Comparison of ENCODE assay signal across 11 cellular contexts in the genomic region with DNA sequence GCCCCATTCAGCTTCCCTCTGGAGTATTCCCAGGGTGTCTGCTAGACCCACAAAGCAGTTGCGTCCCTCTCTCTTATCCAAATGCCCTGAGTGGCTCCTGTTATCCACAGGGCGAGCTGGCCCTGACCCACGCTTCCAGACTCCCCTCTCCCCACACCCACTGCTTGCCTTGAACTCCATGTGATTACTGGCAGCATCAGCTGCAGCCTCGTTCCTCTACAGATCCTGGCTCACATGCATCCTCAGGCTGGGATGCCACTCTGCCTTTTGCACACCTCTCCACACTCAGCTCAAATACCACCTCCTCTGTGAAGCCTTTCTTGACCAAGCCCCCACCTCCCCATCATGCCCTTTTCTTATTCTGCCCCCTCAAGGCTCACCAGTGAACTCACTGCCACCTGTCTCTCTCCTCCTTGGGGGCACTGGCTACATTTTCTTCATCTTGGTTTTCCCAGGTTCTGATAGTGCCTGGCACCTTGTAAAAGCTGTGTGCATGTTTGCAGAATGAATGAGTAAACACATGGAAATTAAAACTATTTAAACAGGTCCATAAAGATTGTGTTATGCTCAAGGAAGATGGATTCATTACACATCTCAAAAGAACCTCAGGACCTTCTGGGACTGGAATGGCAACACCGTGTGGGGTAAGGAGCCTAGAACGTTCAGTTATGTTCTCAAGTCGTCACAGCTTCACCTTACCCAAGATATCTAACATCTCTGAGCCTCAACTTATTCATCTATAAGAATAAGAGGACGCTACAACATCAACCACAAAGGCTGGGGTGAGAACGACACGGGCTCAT.
DNase-seq lines count a peak whose midpoint lies in the region; ATAC-seq and TF ChIP-seq lines count a peak whose summit lies in the region.
"Had no signal": no experiment of that assay in that cellular context is flagged by ENCODE, and none has a peak within 500 bp of the region (broad histone marks: within the 10 kb centered on the region; RNA-seq: fewer than 3 reads in every experiment).

No MANE protein-coding gene starts in this region.

- H3K36me3 ChIP-seq in CD4-positive, CD25-positive, alpha-beta regulatory T cell (ENCODE audit: control insufficient read depth, insufficient read depth, low read length): peaks cover under 1% of the 10 kb centered on the region

- intact Hi-C loops in activated T-helper 1 cell treated with anti-CD3 and anti-CD28 coated beads, Interleukin-12 subunit alpha, Interleukin-12 subunit beta, Interleukin-2, Interleukin-4 antibody, amounts not matched to agents 30 ng/mL and 10 ng/mL and 1 ng/mL, durations not matched to agents 14 hours and 24 hours and 36 hours (cut with micrococcal nuclease): loop anchor here (1.0 to 5.0 kb wide), 9 partner anchors 16 to 647 kb away; a partner anchor contains a TSS

- peaks cover 95% of the 10 kb centered on the region for H3K4me1 ChIP-seq in CD4-positive, CD25-positive, alpha-beta regulatory T cell (ENCODE audit: control insufficient read depth, insufficient read depth, low read length, poor library complexity, severe bottlenecking)

- H3K4me1 Mint-ChIP-seq in CD4-positive, CD25-positive, alpha-beta regulatory T cell: peaks cover 40 to 97% (median 78%) of the 10 kb centered on the region in 4 donors
- peaks cover 93% of the 10 kb centered on the region for H3K4me1 Mint-ChIP-seq in activated T-helper 1 cell treated with anti-CD3 and anti-CD28 coated beads, Interleukin-12 subunit alpha, Interleukin-12 subunit beta, Interleukin-2, Interleukin-4 antibody, amounts not matched to agents 30 ng/mL and 10 ng/mL and 1 ng/mL, durations not matched to agents 14 hours and 24 hours and 36 hours (ENCODE audit: low read depth)
- peaks cover 66 to 83% (median 80%) of the 10 kb centered on the region in 3 donors for H3K4me1 Mint-ChIP-seq in naive B cell

- no peak for TF ChIP-seq CTCF in GM12864 (IDR thresholded peaks at IDR 0.05; ENCODE audit: low read depth, low read length, missing control alignments)

- H3K4me3 ChIP-seq in CD4-positive, CD25-positive, alpha-beta regulatory T cell (ENCODE audit: low read depth, low read length): peak overlapping the region; percentile 86
- H3K4me3 ChIP-seq in GM12864 (ENCODE audit: low read depth, low read length): peak overlapping the region; percentile 44; the same call in 1 of the 2 replicates

- H3K9me3 ChIP-seq in CD4-positive, CD25-positive, alpha-beta regulatory T cell (ENCODE audit: control insufficient read depth in 2 of 2, low read length in 2 of 2): no peaks in the 10 kb centered on the region

- H3K27me3 ChIP-seq in CD4-positive, CD25-positive, alpha-beta regulatory T cell (ENCODE audit: control insufficient read depth, insufficient read depth, low read length): no peaks in the 10 kb centered on the region

- no peak for DNase-seq in CD4-positive, CD25-positive, alpha-beta regulatory T cell
- DNase-seq in GM12864 (ENCODE audit: low read depth): no peak
- no peak for DNase-seq in activated T-helper 1 cell treated with anti-CD3 and anti-CD28 coated beads, Interleukin-12 subunit alpha, Interleukin-12 subunit beta, Interleukin-2, Interleukin-4 antibody, amounts not matched to agents 30 ng/mL and 10 ng/mL and 1 ng/mL, durations not matched to agents 14 hours and 24 hours and 36 hours (ENCODE audit: low spot score)
- no peak for DNase-seq in naive B cell
- no peak for DNase-seq in effector CD8-positive, alpha-beta T cell (lab: John Stamatoyannopoulos, UW)
- DNase-seq in NCI-H187 (lab: John Stamatoyannopoulos, UW): no peak
- DNase-seq: amniotic stem cell, SIG-M5 had no signal

- peak; percentile 1 to 3 for ATAC-seq in CD4-positive, CD25-positive, alpha-beta regulatory T cell (ENCODE audit: low read depth in 2 of 2)
- ATAC-seq in naive B cell (ENCODE audit: low read depth in 2 of 2) (no peak), HG03025 (IDR thresholded peaks at IDR 0.05; ENCODE audit: low FRiP score, unreplicated experiment) (no peak), HG03097 (IDR thresholded peaks at IDR 0.05; ENCODE audit: low FRiP score, unreplicated experiment) (no peak)

- no peaks in the 10 kb centered on the region for H3K9me3 Mint-ChIP-seq in CD4-positive, CD25-positive, alpha-beta regulatory T cell
- no peaks in the 10 kb centered on the region for H3K9me3 Mint-ChIP-seq in activated T-helper 1 cell treated with anti-CD3 and anti-CD28 coated beads, Interleukin-12 subunit alpha, Interleukin-12 subunit beta, Interleukin-2, Interleukin-4 antibody, amounts not matched to agents 30 ng/mL and 10 ng/mL and 1 ng/mL, durations not matched to agents 14 hours and 24 hours and 36 hours
- no peaks in the 10 kb centered on the region for H3K9me3 Mint-ChIP-seq in naive B cell
- H3K9me3 Mint-ChIP-seq: CD14-positive monocyte had no signal

- peak overlapping the region; percentile 97 to 99 (median 97) for H3K27ac Mint-ChIP-seq in CD4-positive, CD25-positive, alpha-beta regulatory T cell
- H3K27ac Mint-ChIP-seq in activated T-helper 1 cell treated with anti-CD3 and anti-CD28 coated beads, Interleukin-12 subunit alpha, Interleukin-12 subunit beta, Interleukin-2, Interleukin-4 antibody, amounts not matched to agents 30 ng/mL and 10 ng/mL and 1 ng/mL, durations not matched to agents 14 hours and 24 hours and 36 hours: peak overlapping the region; percentile 88
- H3K27ac Mint-ChIP-seq in naive B cell: peak overlapping the region; percentile 50 to 98 (median 83)

- H3K4me3 Mint-ChIP-seq in CD4-positive, CD25-positive, alpha-beta regulatory T cell: peak overlapping the region; percentile 91 to 93 (median 93)
- H3K4me3 Mint-ChIP-seq in activated T-helper 1 cell treated with anti-CD3 and anti-CD28 coated beads, Interleukin-12 subunit alpha, Interleukin-12 subunit beta, Interleukin-2, Interleukin-4 antibody, amounts not matched to agents 30 ng/mL and 10 ng/mL and 1 ng/mL, durations not matched to agents 14 hours and 24 hours and 36 hours: peak overlapping the region; percentile 79
- peak overlapping the region in 6 of 8 donors; percentile 31 to 86 (median 62) for H3K4me3 Mint-ChIP-seq in naive B cell

- peaks cover 13% of the 10 kb centered on the region for H3K36me3 Mint-ChIP-seq in CD4-positive, CD25-positive, alpha-beta regulatory T cell
- peaks cover 18% of the 10 kb centered on the region for H3K36me3 Mint-ChIP-seq in activated T-helper 1 cell treated with anti-CD3 and anti-CD28 coated beads, Interleukin-12 subunit alpha, Interleukin-12 subunit beta, Interleukin-2, Interleukin-4 antibody, amounts not matched to agents 30 ng/mL and 10 ng/mL and 1 ng/mL, durations not matched to agents 14 hours and 24 hours and 36 hours (ENCODE audit: low read depth)
- no peaks in the 10 kb centered on the region for H3K36me3 Mint-ChIP-seq in naive B cell
- H3K36me3 Mint-ChIP-seq: CD14-positive monocyte had no signal

- no peaks in the 10 kb centered on the region for H3K27me3 Mint-ChIP-seq in CD4-positive, CD25-positive, alpha-beta regulatory T cell
- H3K27me3 Mint-ChIP-seq in activated T-helper 1 cell treated with anti-CD3 and anti-CD28 coated beads, Interleukin-12 subunit alpha, Interleukin-12 subunit beta, Interleukin-2, Interleukin-4 antibody, amounts not matched to agents 30 ng/mL and 10 ng/mL and 1 ng/mL, durations not matched to agents 14 hours and 24 hours and 36 hours (ENCODE audit: insufficient read depth): no peaks in the 10 kb centered on the region
- H3K27me3 Mint-ChIP-seq in naive B cell: no peaks in the 10 kb centered on the region

- peak overlapping the region; percentile 100 for H3K27ac ChIP-seq in CD4-positive, CD25-positive, alpha-beta regulatory T cell (ENCODE audit: insufficient read depth, low read length, poor library complexity, severe bottlenecking)

Comparison
In these comparisons a context has a peak if more than half of its experiments do, and no peak if none do; other contexts are left out.
1. ATAC-seq: peak in CD4-positive, CD25-positive, alpha-beta regulatory T cell (2 of 2); none in naive B cell (0 of 2), HG03025 (single experiment) and HG03097 (single experiment).
2. Peak in every context shown above with its lines, with median percentiles within 50 percentile points of each other: H3K27ac Mint-ChIP-seq and H3K4me3 Mint-ChIP-seq.